Comparison of ENCODE assay signal across 20 cellular contexts in genomic region chr17:82083009-82083408, GRCh38. TPM values are rescaled to one million over a fixed set of nuclear protein-coding genes. Genes with fewer than 3 reads are reported as not detected.
DNase-seq lines count a peak whose midpoint lies in the region; ATAC-seq, FAIRE-seq and TF ChIP-seq lines count a peak whose summit lies in the region.
"Had no signal": no experiment of that assay in that cellular context is flagged by ENCODE, and none has a peak within 500 bp of the region (broad histone marks: within the 10 kb centered on the region; RNA-seq: fewer than 3 reads in every experiment).

No MANE protein-coding gene starts in this region.

- peak; percentile 41 for TF ChIP-seq POLR2A in GM12878 (IDR thresholded peaks at IDR 0.05; ENCODE audit: low read depth, low read length)

- TF ChIP-seq CTCF in Caco-2 (IDR thresholded peaks at IDR 0.05; ENCODE audit: insufficient read depth in 1 of 2, low read depth in 1 of 2, low read length in 1 of 2, severe bottlenecking in 1 of 2, unreplicated experiment in 1 of 2): no peak
- no peak for TF ChIP-seq CTCF in HEK293 (tag by site-specific recombination; IDR thresholded peaks at IDR 0.05)
- TF ChIP-seq CTCF in GM12878 (IDR thresholded peaks at IDR 0.05 in 2 of 3, conservative IDR thresholded peaks at IDR 0.05 in 1 of 3; ENCODE audit: control insufficient read depth in 2 of 3, extremely low read depth in 1 of 3, insufficient read depth in 1 of 3, low read depth in 3 of 3, low read length in 3 of 3): no peak
- no peak for TF ChIP-seq CTCF in neural progenitor cell (IDR thresholded peaks at IDR 0.05)

- H4K20me1 ChIP-seq in GM12878 (ENCODE audit: control insufficient read depth, insufficient read depth) (no peaks in the 10 kb centered on the region), neural progenitor cell (ENCODE audit: low read depth) (peaks cover 82% of the 10 kb centered on the region)

- H3K36me3 ChIP-seq in Caco-2 (ENCODE audit: control insufficient read depth, insufficient read depth, low read length) (peaks cover 6% of the 10 kb centered on the region), HEK293 (ENCODE audit: control insufficient read depth in 2 of 2, insufficient read depth in 1 of 2, low read length in 2 of 2) (peaks cover 24 to 98% of the 10 kb centered on the region in 2 experiments), GM12878 (ENCODE audit: control insufficient read depth in 2 of 2, insufficient read depth in 2 of 2, low read length in 1 of 2) (peaks cover 14 to 77% of the 10 kb centered on the region in 2 experiments; a peak in 3 of 4 replicates), neural progenitor cell (no peaks in the 10 kb centered on the region)

- H3K9ac ChIP-seq in GM12878 (ENCODE audit: control insufficient read depth, insufficient read depth, low read length) (no peak overlapping the region), neural progenitor cell (no peak overlapping the region)
- H3K9ac ChIP-seq: GM23248 had no signal

- no peak overlapping the region for H3K4me2 ChIP-seq in GM12878 (ENCODE audit: control insufficient read depth, insufficient read depth)
- no peak overlapping the region for H3K4me2 ChIP-seq in neural progenitor cell

- H3K9me3 Mint-ChIP-seq in Caco-2 (ENCODE audit: unreplicated experiment): no peaks in the 10 kb centered on the region
- no peaks in the 10 kb centered on the region for H3K9me3 Mint-ChIP-seq in stimulated activated naive B cell treated with anti-CD40 and anti-IgM and Interleukin-4, amounts not matched to agents 10 μg/mL and 1 μg/mL and 100 μg/mL, for 72 hours
- H3K9me3 Mint-ChIP-seq in neural progenitor cell: no peaks in the 10 kb centered on the region
- H3K9me3 Mint-ChIP-seq in effector memory CD8-positive, alpha-beta T cell: no peaks in the 10 kb centered on the region
- H3K9me3 Mint-ChIP-seq: CD4-positive, alpha-beta T cell; HFFc6 had no signal

- BruUV-seq in Caco-2 (replicated peaks; lab: Mats Ljungman, UMichigan) (TSS peak; percentile 25), GM12878 (replicated peaks; lab: Mats Ljungman, UMichigan) (TSS peak; percentile 61)

- in situ Hi-C loops in GM12878 (cut with MboI): no loop called here

- no peak for ATAC-seq in GM12878
- ATAC-seq in stimulated activated naive B cell treated with anti-CD40 and anti-IgM and Interleukin-4, amounts not matched to agents 10 μg/mL and 1 μg/mL and 100 μg/mL, for 72 hours (replicated peaks): no peak
- no peak for ATAC-seq in effector memory CD8-positive, alpha-beta T cell (replicated peaks)
- ATAC-seq in GM21717 (IDR thresholded peaks at IDR 0.05; ENCODE audit: unreplicated experiment): no peak

- TF ChIP-seq RAD21 in GM12878 (IDR thresholded peaks at IDR 0.05; ENCODE audit: insufficient read depth, low read depth, low read length): no peak

- POLR2A ChIA-PET in Caco-2 (lab: Charles Lee) (interaction anchor here (0.7 kb wide), 1 partner anchor 16 kb away, joined by 3 read pairs; no protein-coding TSS in a partner anchor), HEK293 (lab: Yijun Ruan, JAX) (no interaction called here), GM12878 (lab: Charles Lee) (no interaction called here)

- SMC1A ChIA-PET in GM12878 (lab: Charles Lee; ENCODE audit: uncharacterized antibody, unreplicated experiment): no interaction called here

- H3K27ac ChIP-seq in HEK293 (ENCODE audit: extremely low read depth, low read depth, low read length): peak overlapping the region; percentile 12; the same call in 1 of the 2 replicates
- H3K27ac ChIP-seq in GM12878 (ENCODE audit: control insufficient read depth, insufficient read depth): no peak overlapping the region
- no peak overlapping the region for H3K27ac ChIP-seq in neural progenitor cell
- H3K27ac ChIP-seq: C4-2B, GM23248, HL-60 had no signal

- H3K4me1 ChIP-seq in Caco-2 (no peaks in the 10 kb centered on the region), HEK293 (ENCODE audit: control insufficient read depth, insufficient read depth, low read length) (no peaks in the 10 kb centered on the region), GM12878 (ENCODE audit: control insufficient read depth, insufficient read depth, low read length) (no peaks in the 10 kb centered on the region), neural progenitor cell (no peaks in the 10 kb centered on the region)
- H3K4me1 ChIP-seq: HAP-1 had no signal

- no peaks in the 10 kb centered on the region for H3K27me3 ChIP-seq in Caco-2 (replicated peaks; ENCODE audit: control insufficient read depth, insufficient read depth, low read length)
- H3K27me3 ChIP-seq in GM12878 (replicated peaks in 1 of 2; ENCODE audit: control insufficient read depth in 2 of 2, insufficient read depth in 2 of 2, low read length in 1 of 2): no peaks in the 10 kb centered on the region
- no peaks in the 10 kb centered on the region for H3K27me3 ChIP-seq in neural progenitor cell

- RAD21 ChIA-PET in GM12878 (lab: Charles Lee; ENCODE audit: unreplicated experiment): no interaction called here

- H3K79me2 ChIP-seq in GM12878 (ENCODE audit: control insufficient read depth, insufficient read depth, low read length) (no peaks in the 10 kb centered on the region), neural progenitor cell (ENCODE audit: low read depth) (no peaks in the 10 kb centered on the region)

- H3K36me3 Mint-ChIP-seq in Caco-2 (ENCODE audit: insufficient read depth, unreplicated experiment) (peaks cover 80% of the 10 kb centered on the region), neural progenitor cell (peaks cover 5% of the 10 kb centered on the region)
- peaks cover 48% of the 10 kb centered on the region in 2 donors for H3K36me3 Mint-ChIP-seq in stimulated activated naive B cell treated with anti-CD40 and anti-IgM and Interleukin-4, amounts not matched to agents 10 μg/mL and 1 μg/mL and 100 μg/mL, for 72 hours
- H3K36me3 Mint-ChIP-seq in effector memory CD8-positive, alpha-beta T cell (ENCODE audit: insufficient read depth): peaks cover 31% of the 10 kb centered on the region

- FAIRE-seq in GM12878 (lab: Jason Lieb, UNC): no peak
- FAIRE-seq: A204.1, GM19239 had no signal

- H3K4me3 Mint-ChIP-seq in Caco-2 (ENCODE audit: unreplicated experiment) (no peak overlapping the region), neural progenitor cell (no peak overlapping the region)
- no peak overlapping the region for H3K4me3 Mint-ChIP-seq in stimulated activated naive B cell treated with anti-CD40 and anti-IgM and Interleukin-4, amounts not matched to agents 10 μg/mL and 1 μg/mL and 100 μg/mL, for 72 hours
- no peak overlapping the region for H3K4me3 Mint-ChIP-seq in effector memory CD8-positive, alpha-beta T cell
- H3K4me3 Mint-ChIP-seq: CD4-positive, alpha-beta T cell; HFFc6 had no signal

- no peak overlapping the region for H3K4me3 ChIP-seq in Caco-2 (ENCODE audit: low read depth, low read length)
- no peak overlapping the region for H3K4me3 ChIP-seq in HEK293 (ENCODE audit: low read depth, low read length)
- no peak overlapping the region for H3K4me3 ChIP-seq in GM12878
- no peak overlapping the region for H3K4me3 ChIP-seq in neural progenitor cell
- H3K4me3 ChIP-seq: GM23248, HAP-1 had no signal

- no peak for TF ChIP-seq EP300 in GM12878 (IDR thresholded peaks at IDR 0.05; ENCODE audit: borderline replicate concordance in 1 of 2, control insufficient read depth in 1 of 2, low read depth in 2 of 2, low read length in 2 of 2)

- H3K9me3 ChIP-seq in Caco-2: no peaks in the 10 kb centered on the region
- no peaks in the 10 kb centered on the region for H3K9me3 ChIP-seq in HEK293 (ENCODE audit: control insufficient read depth, insufficient read depth, low read depth, low read length)
- H3K9me3 ChIP-seq in GM12878 (replicated peaks; ENCODE audit: control insufficient read depth, insufficient read depth, low read length): no peaks in the 10 kb centered on the region
- H3K9me3 ChIP-seq in neural progenitor cell (ENCODE audit: low read depth): no peaks in the 10 kb centered on the region
- H3K9me3 ChIP-seq: HAP-1 had no signal

- CTCF ChIA-PET in Caco-2 (lab: Charles Lee): no interaction called here
- CTCF ChIA-PET in HEK293 (lab: Yijun Ruan, JAX): interaction anchor here (0.8 kb wide), 1 partner anchor 158 kb away, joined by 4 read pairs; no protein-coding TSS in a partner anchor
- CTCF ChIA-PET in GM12878 (lab: Yijun Ruan, JAX): no interaction called here

- 98% methylated on average over 23 of the region's 24 CpGs for WGBS in GM12878 (ENCODE audit: insufficient coverage, insufficient replicate concordance, low lambda C conversion rate, missing lambda C conversion rate)

- H2AFZ ChIP-seq in GM12878 (ENCODE audit: control insufficient read depth, low read depth, low read length) (no peak overlapping the region), neural progenitor cell (replicated peaks) (no peak overlapping the region)
- H2AFZ ChIP-seq: GM23248 had no signal

- intact Hi-C loops in Caco-2 (cut with micrococcal nuclease; ENCODE audit: unreplicated experiment) (no loop called here), GM12878 (cut with micrococcal nuclease; ENCODE audit: unreplicated experiment) (no loop called here)

- DNase-seq in Caco-2 (no peak), GM12878 (ENCODE audit: low read depth, low spot score) (no peak), neural progenitor cell (ENCODE audit: low spot score) (no peak)
- no peak for DNase-seq in stimulated activated naive B cell treated with anti-CD40 and anti-IgM and Interleukin-4, amounts not matched to agents 10 μg/mL and 1 μg/mL and 100 μg/mL, for 72 hours
- DNase-seq in effector memory CD8-positive, alpha-beta T cell: no peak
- DNase-seq: AML-193, DMS79 treated with DMSO at 0.1 percent for 48 hours, GF-D8, GM23248, HFFc6, IMR-90, KBM-7 had no signal

- H3K4me1 Mint-ChIP-seq in Caco-2 (ENCODE audit: low read depth, unreplicated experiment) (no peaks in the 10 kb centered on the region), neural progenitor cell (peaks cover 2% of the 10 kb centered on the region)
- peaks cover 2 to 3% of the 10 kb centered on the region in 2 donors for H3K4me1 Mint-ChIP-seq in stimulated activated naive B cell treated with anti-CD40 and anti-IgM and Interleukin-4, amounts not matched to agents 10 μg/mL and 1 μg/mL and 100 μg/mL, for 72 hours
- no peaks in the 10 kb centered on the region for H3K4me1 Mint-ChIP-seq in effector memory CD8-positive, alpha-beta T cell (ENCODE audit: low read depth in 2 of 2)

- H3K27ac Mint-ChIP-seq in Caco-2 (ENCODE audit: unreplicated experiment) (no peak overlapping the region), neural progenitor cell (no peak overlapping the region)
- H3K27ac Mint-ChIP-seq in stimulated activated naive B cell treated with anti-CD40 and anti-IgM and Interleukin-4, amounts not matched to agents 10 μg/mL and 1 μg/mL and 100 μg/mL, for 72 hours: peak overlapping the region; percentile 31
- no peak overlapping the region for H3K27ac Mint-ChIP-seq in effector memory CD8-positive, alpha-beta T cell
- H3K27ac Mint-ChIP-seq: CD4-positive, alpha-beta T cell; HFFc6 had no signal

- H3K27me3 Mint-ChIP-seq in Caco-2 (ENCODE audit: insufficient read depth, unreplicated experiment) (no peaks in the 10 kb centered on the region), neural progenitor cell (ENCODE audit: insufficient read depth, low read depth) (no peaks in the 10 kb centered on the region)
- no peaks in the 10 kb centered on the region for H3K27me3 Mint-ChIP-seq in stimulated activated naive B cell treated with anti-CD40 and anti-IgM and Interleukin-4, amounts not matched to agents 10 μg/mL and 1 μg/mL and 100 μg/mL, for 72 hours
- H3K27me3 Mint-ChIP-seq in effector memory CD8-positive, alpha-beta T cell: no peaks in the 10 kb centered on the region
- H3K27me3 Mint-ChIP-seq: CD4-positive, alpha-beta T cell had no signal

- peaks cover 15% of the 10 kb centered on the region for H3F3A ChIP-seq in neural progenitor cell (ENCODE audit: low read depth)

RNA-seq across cellular contexts. Expression of gene FASN, which starts 15.0 kb away (rescaled TPM):
- total RNA-seq in Caco-2 (2022): 330 and 359 TPM in 2 replicates
- total RNA-seq in GM12878 (2013; cell fraction: nucleolus; rRNA removed): 81.2 and 110 TPM in 2 replicates
- 67.4 and 73.8 TPM in 2 replicates for total RNA-seq in GM12878 (2014; rRNA removed)
- 18.0 and 20.8 TPM in 2 replicates for total RNA-seq in GM12878 (2014; rRNA removed; fragmentation: Illumina TruSeq; extraction: Trizol)
- total RNA-seq in GM12878 (2021): 333 and 348 TPM in 2 replicates
- polyA plus RNA-seq in GM12878 (2011; ENCODE audit: low read depth): 15.3 TPM
- 4.5 and 10.8 TPM in 2 replicates for polyA plus RNA-seq in GM12878 (2011; rRNA removed)
- 31.3 and 40.9 TPM in 2 replicates for polyA plus RNA-seq in GM12878 (2011; cell fraction: cytosol; rRNA removed)
- polyA plus RNA-seq in GM12878 (2011; cell fraction: nucleus; rRNA removed): 137 and 205 TPM in 2 replicates
- 82.0 and 91.6 TPM in 2 replicates for polyA plus RNA-seq in GM12878 (2012)
- 1.6 and 12.8 TPM in 2 replicates for polyA plus RNA-seq in GM12878 (2014; fragmentation: Illumina TruSeq; extraction: Trizol)
- under 1 TPM; 0.19 to 0.31 TPM for polyA plus RNA-seq in GM12878 (2014; fragmentation: Nextera tagmentation; extraction: Ambion mirVana)
- 87.8 and 131 TPM in 2 replicates for polyA plus RNA-seq in GM12878 (2014; rRNA removed)
- polyA plus RNA-seq in GM12878 (2016; fragmentation: Nextera tagmentation; extraction: Ambion mirVana): 10 to 100 TPM; 40.1 to 42.5 TPM
- 21.8 and 51.5 TPM in 2 replicates for polyA minus RNA-seq in GM12878 (2011; rRNA and poly(A)+ RNA removed)
- 91.7 and 93.8 TPM in 2 replicates for polyA minus RNA-seq in GM12878 (2011; cell fraction: cytosol; rRNA and poly(A)+ RNA removed)
- polyA minus RNA-seq in GM12878 (2011; cell fraction: nucleus; rRNA and poly(A)+ RNA removed): 35.7 and 66.9 TPM in 2 replicates
- 77.9 and 266 TPM in 2 replicates for total RNA-seq in neural progenitor cell (ENCODE audit: low replicate concordance)

RNA-seq across cellular contexts. Expression of gene DUS1L, which starts 17.4 kb away (rescaled TPM):
- total RNA-seq in Caco-2 (2022) (129 TPM in 2 replicates), GM12878 (2014; rRNA removed) (107 and 132 TPM in 2 replicates), GM12878 (2014; rRNA removed; fragmentation: Illumina TruSeq; extraction: Trizol) (43.3 and 50.3 TPM in 2 replicates), GM12878 (2021) (137 and 157 TPM in 2 replicates), neural progenitor cell (ENCODE audit: low replicate concordance) (54.5 and 76.6 TPM in 2 replicates)
- 56.8 and 75.9 TPM in 2 replicates for total RNA-seq in GM12878 (2013; cell fraction: nucleolus; rRNA removed)
- 52.5 TPM for polyA plus RNA-seq in GM12878 (2011; ENCODE audit: low read depth)
- polyA plus RNA-seq in GM12878 (2011; rRNA removed) (21.0 and 42.6 TPM in 2 replicates), GM12878 (2014; fragmentation: Illumina TruSeq; extraction: Trizol) (13.8 and 46.5 TPM in 2 replicates), GM12878 (2014; fragmentation: Nextera tagmentation; extraction: Ambion mirVana) (10 to 100 TPM in 1 of 2 experiments, 1 to 10 TPM in 1; 6.1 to 15.3 TPM), GM12878 (2014; rRNA removed) (147 and 155 TPM in 2 replicates), GM12878 (2016; fragmentation: Nextera tagmentation; extraction: Ambion mirVana) (10 to 100 TPM in 1 of 2 experiments, 1 to 10 TPM in 1; 9.7 to 25.4 TPM)
- polyA plus RNA-seq in GM12878 (2011; cell fraction: cytosol; rRNA removed): 77.7 and 101 TPM in 2 replicates
- polyA plus RNA-seq in GM12878 (2011; cell fraction: nucleus; rRNA removed): 285 and 360 TPM in 2 replicates
- polyA plus RNA-seq in GM12878 (2012): 61.7 and 71.7 TPM in 2 replicates
- polyA minus RNA-seq in GM12878 (2011; rRNA and poly(A)+ RNA removed): 23.4 and 40.3 TPM in 2 replicates
- 25.4 and 29.1 TPM in 2 replicates for polyA minus RNA-seq in GM12878 (2011; cell fraction: cytosol; rRNA and poly(A)+ RNA removed)
- polyA minus RNA-seq in GM12878 (2011; cell fraction: nucleus; rRNA and poly(A)+ RNA removed): 63.5 and 104 TPM in 2 replicates

RNA-seq across cellular contexts. Expression of gene GPS1, which starts 31.3 kb away (rescaled TPM):
- total RNA-seq in Caco-2 (2022) (185 and 195 TPM in 2 replicates), GM12878 (2014; rRNA removed) (110 and 131 TPM in 2 replicates), GM12878 (2014; rRNA removed; fragmentation: Illumina TruSeq; extraction: Trizol) (35.1 and 37.1 TPM in 2 replicates), GM12878 (2021) (113 and 122 TPM in 2 replicates), neural progenitor cell (ENCODE audit: low replicate concordance) (86.6 and 174 TPM in 2 replicates)
- total RNA-seq in GM12878 (2013; cell fraction: nucleolus; rRNA removed): 41.6 and 44.7 TPM in 2 replicates
- polyA plus RNA-seq in GM12878 (2011; ENCODE audit: low read depth): 21.3 TPM
- polyA plus RNA-seq in GM12878 (2011; rRNA removed) (14.3 and 53.3 TPM in 2 replicates), GM12878 (2014; fragmentation: Illumina TruSeq; extraction: Trizol) (7.5 and 32.8 TPM in 2 replicates), GM12878 (2014; fragmentation: Nextera tagmentation; extraction: Ambion mirVana) (10 to 100 TPM in 1 of 2 experiments, 1 to 10 TPM in 1; 2.2 to 11.5 TPM), GM12878 (2014; rRNA removed) (102 and 119 TPM in 2 replicates), GM12878 (2016; fragmentation: Nextera tagmentation; extraction: Ambion mirVana) (100 to 1,000 TPM; 119 to 146 TPM)
- polyA plus RNA-seq in GM12878 (2011; cell fraction: cytosol; rRNA removed): 65.9 and 98.5 TPM in 2 replicates
- polyA plus RNA-seq in GM12878 (2011; cell fraction: nucleus; rRNA removed): 198 and 262 TPM in 2 replicates
- polyA plus RNA-seq in GM12878 (2012): 41.2 and 44.0 TPM in 2 replicates
- 50.1 and 72.3 TPM in 2 replicates for polyA minus RNA-seq in GM12878 (2011; rRNA and poly(A)+ RNA removed)
- polyA minus RNA-seq in GM12878 (2011; cell fraction: cytosol; rRNA and poly(A)+ RNA removed): 44.1 and 45.0 TPM in 2 replicates
- 42.7 and 84.3 TPM in 2 replicates for polyA minus RNA-seq in GM12878 (2011; cell fraction: nucleus; rRNA and poly(A)+ RNA removed)

RNA-seq across cellular contexts. Expression of gene RFNG, which starts 31.4 kb away (rescaled TPM):
- total RNA-seq in Caco-2 (2022) (33.0 and 35.5 TPM in 2 replicates), GM12878 (2014; rRNA removed) (14.5 and 14.8 TPM in 2 replicates), GM12878 (2014; rRNA removed; fragmentation: Illumina TruSeq; extraction: Trizol) (5.2 and 7.8 TPM in 2 replicates), GM12878 (2021) (17.7 and 19.6 TPM in 2 replicates), neural progenitor cell (ENCODE audit: low replicate concordance) (13.6 and 41.0 TPM in 2 replicates)
- 23.5 and 23.7 TPM in 2 replicates for total RNA-seq in GM12878 (2013; cell fraction: nucleolus; rRNA removed)
- 10.9 TPM for polyA plus RNA-seq in GM12878 (2011; ENCODE audit: low read depth)
- polyA plus RNA-seq in GM12878 (2011; rRNA removed) (4.4 and 7.1 TPM in 2 replicates), GM12878 (2014; fragmentation: Illumina TruSeq; extraction: Trizol) (1.3 and 7.2 TPM in 2 replicates), GM12878 (2014; fragmentation: Nextera tagmentation; extraction: Ambion mirVana) (under 1 TPM; 0.10 to 0.93 TPM), GM12878 (2014; rRNA removed) (19.0 and 22.4 TPM in 2 replicates), GM12878 (2016; fragmentation: Nextera tagmentation; extraction: Ambion mirVana) (1 to 10 TPM; 1.6 to 2.6 TPM)
- 6.6 and 12.0 TPM in 2 replicates for polyA plus RNA-seq in GM12878 (2011; cell fraction: cytosol; rRNA removed)
- polyA plus RNA-seq in GM12878 (2011; cell fraction: nucleus; rRNA removed): 83.6 and 89.3 TPM in 2 replicates
- polyA plus RNA-seq in GM12878 (2012): 20.4 and 23.3 TPM in 2 replicates
- 2.4 and 4.8 TPM in 2 replicates for polyA minus RNA-seq in GM12878 (2011; rRNA and poly(A)+ RNA removed)
- polyA minus RNA-seq in GM12878 (2011; cell fraction: cytosol; rRNA and poly(A)+ RNA removed): 2.9 and 4.4 TPM in 2 replicates
- polyA minus RNA-seq in GM12878 (2011; cell fraction: nucleus; rRNA and poly(A)+ RNA removed): 8.1 and 8.2 TPM in 2 replicates

RNA-seq across cellular contexts. Expression of gene DCXR, which starts 45.5 kb away (rescaled TPM):
- total RNA-seq in Caco-2 (2022): 197 and 208 TPM in 2 replicates
- 13.4 and 14.9 TPM in 2 replicates for total RNA-seq in GM12878 (2013; cell fraction: nucleolus; rRNA removed)
- total RNA-seq in GM12878 (2014; rRNA removed): 80.8 and 85.8 TPM in 2 replicates
- total RNA-seq in GM12878 (2014; rRNA removed; fragmentation: Illumina TruSeq; extraction: Trizol): 32.4 and 39.9 TPM in 2 replicates
- total RNA-seq in GM12878 (2021): 110 and 119 TPM in 2 replicates
- polyA plus RNA-seq in GM12878 (2011; ENCODE audit: low read depth): 79.4 TPM
- 29.9 and 66.6 TPM in 2 replicates for polyA plus RNA-seq in GM12878 (2011; rRNA removed)
- 188 and 195 TPM in 2 replicates for polyA plus RNA-seq in GM12878 (2011; cell fraction: cytosol; rRNA removed)
- polyA plus RNA-seq in GM12878 (2011; cell fraction: nucleus; rRNA removed): 136 and 154 TPM in 2 replicates
- 73.6 and 79.6 TPM in 2 replicates for polyA plus RNA-seq in GM12878 (2012)
- 45.6 and 92.0 TPM in 2 replicates for polyA plus RNA-seq in GM12878 (2014; fragmentation: Illumina TruSeq; extraction: Trizol)
- polyA plus RNA-seq in GM12878 (2014; fragmentation: Nextera tagmentation; extraction: Ambion mirVana): 10 to 100 TPM; 12.3 to 44.8 TPM
- 128 and 151 TPM in 2 replicates for polyA plus RNA-seq in GM12878 (2014; rRNA removed)
- polyA plus RNA-seq in GM12878 (2016; fragmentation: Nextera tagmentation; extraction: Ambion mirVana): 100 to 1,000 TPM; 122 to 139 TPM
- polyA minus RNA-seq in GM12878 (2011; rRNA and poly(A)+ RNA removed): 53.5 and 69.9 TPM in 2 replicates
- 23.2 and 25.8 TPM in 2 replicates for polyA minus RNA-seq in GM12878 (2011; cell fraction: cytosol; rRNA and poly(A)+ RNA removed)
- 21.6 and 34.3 TPM in 2 replicates for polyA minus RNA-seq in GM12878 (2011; cell fraction: nucleus; rRNA and poly(A)+ RNA removed)
- 36.5 and 64.9 TPM in 2 replicates for total RNA-seq in neural progenitor cell (ENCODE audit: low replicate concordance)
